20 cellular contexts compared by ENCODE assay signal in genomic region chr20:18653736-18654447, GRCh38.
DNase-seq lines count a peak whose midpoint lies in the region; ATAC-seq and TF ChIP-seq lines count a peak whose summit lies in the region.
"Had no signal": no experiment of that assay in that cellular context is flagged by ENCODE, and none has a peak within 500 bp of the region (broad histone marks: within the 10 kb centered on the region; RNA-seq: fewer than 3 reads in every experiment).

No MANE protein-coding gene starts in this region.

- H3K9me3 Mint-ChIP-seq in WTC11, result no peaks in the 10 kb centered on the region
- H3K9me3 Mint-ChIP-seq: GM23338, H9 had no signal

- POLR2A ChIA-PET in WTC11 (lab: Charles Lee), result no interaction called here

- no peak overlapping the region for H3K4me3 Mint-ChIP-seq in WTC11
- H3K4me3 Mint-ChIP-seq: CD4-positive, alpha-beta memory T cell; GM23338; H9 had no signal

- no peaks in the 10 kb centered on the region for H3K27me3 Mint-ChIP-seq in WTC11 (ENCODE audit: low read depth)
- H3K27me3 Mint-ChIP-seq: CD4-positive, alpha-beta memory T cell had no signal

- H3K27ac Mint-ChIP-seq in WTC11, result no peak overlapping the region
- H3K27ac Mint-ChIP-seq: CD4-positive, alpha-beta memory T cell; GM23338; H9 had no signal

- CTCF ChIA-PET in WTC11 (lab: Charles Lee), result interaction anchor here (1.4 kb wide), 1 partner anchor 22 kb away, joined by 3 read pairs; no protein-coding TSS in a partner anchor

- no peak for TF ChIP-seq CTCF in WTC11 (IDR thresholded peaks at IDR 0.05)

- ATAC-seq in WTC11 (no peak), HG02970 (IDR thresholded peaks at IDR 0.05; ENCODE audit: low FRiP score, unreplicated experiment) (no peak)
- ATAC-seq: GM12878, GM23338, HCT116 had no signal

- H3K4me1 Mint-ChIP-seq in WTC11, result no peaks in the 10 kb centered on the region
- H3K4me1 Mint-ChIP-seq: GM23338, H9 had no signal

- H3K36me3 Mint-ChIP-seq in WTC11, result no peaks in the 10 kb centered on the region

- DNase-seq in DMS 273 (lab: John Stamatoyannopoulos, UW; ENCODE audit: unreplicated experiment) (peak; percentile 23), DMS 273 treated with DMSO at 0.1 percent for 48 hours (lab: John Stamatoyannopoulos, UW) (no peak), WTC11 (ENCODE audit: low spot score) (no peak), foreskin melanocyte (peak; percentile 74), OCI-M2 (lab: John Stamatoyannopoulos, UW; ENCODE audit: unreplicated experiment) (no peak), NCI-H1092 (lab: John Stamatoyannopoulos, UW) (no peak)
- DNase-seq: ACHN; AML-193; BE2C; Calu3; CD4-positive, alpha-beta memory T cell; COR-L47; DMS79; EL; GDM1; H9 had no signal

TF ChIP-seq in WTC11, 78 proteins besides CTCF, POLR2A, EP300 and RAD21:
- TF ChIP-seq KAT7 (CRISPR knock-in tag; IDR thresholded peaks at IDR 0.05; ENCODE audit: borderline replicate concordance) (no peak), USF2 (CRISPR knock-in tag; IDR thresholded peaks at IDR 0.05) (0 out of 2 replicates have a peak, but pooled peaks have one; percentile 17)
- TF ChIP-seq, protein P1, sequence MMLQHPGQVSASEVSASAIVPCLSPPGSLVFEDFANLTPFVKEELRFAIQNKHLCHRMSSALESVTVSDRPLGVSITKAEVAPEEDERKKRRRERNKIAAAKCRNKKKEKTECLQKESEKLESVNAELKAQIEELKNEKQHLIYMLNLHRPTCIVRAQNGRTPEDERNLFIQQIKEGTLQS (CRISPR knock-in tag; conservative IDR thresholded peaks at IDR 0.05), result no peak
- TF ChIP-seq, protein P2, sequence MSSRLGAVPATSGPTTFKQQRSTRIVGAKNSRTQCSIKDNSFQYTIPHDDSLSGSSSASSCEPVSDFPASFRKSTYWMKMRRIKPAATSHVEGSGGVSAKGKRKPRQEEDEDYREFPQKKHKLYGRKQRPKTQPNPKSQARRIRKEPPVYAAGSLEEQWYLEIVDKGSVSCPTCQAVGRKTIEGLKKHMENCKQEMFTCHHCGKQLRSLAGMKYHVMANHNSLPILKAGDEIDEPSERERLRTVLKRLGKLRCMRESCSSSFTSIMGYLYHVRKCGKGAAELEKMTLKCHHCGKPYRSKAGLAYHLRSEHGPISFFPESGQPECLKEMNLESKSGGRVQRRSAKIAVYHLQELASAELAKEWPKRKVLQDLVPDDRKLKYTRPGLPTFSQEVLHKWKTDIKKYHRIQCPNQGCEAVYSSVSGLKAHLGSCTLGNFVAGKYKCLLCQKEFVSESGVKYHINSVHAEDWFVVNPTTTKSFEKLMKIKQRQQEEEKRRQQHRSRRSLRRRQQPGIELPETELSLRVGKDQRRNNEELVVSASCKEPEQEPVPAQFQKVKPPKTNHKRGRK (CRISPR knock-in tag; IDR thresholded peaks at IDR 0.05; ENCODE audit: borderline replicate concordance), result no peak

Comparison
In these comparisons a context has a peak if more than half of its experiments do, and no peak if none do; other contexts are left out.
1. DNase-seq: peak in DMS 273 (single experiment) and foreskin melanocyte (single experiment); none in DMS 273 treated with DMSO at 0.1 percent for 48 hours (single experiment), WTC11 (single experiment), OCI-M2 (single experiment) and NCI-H1092 (single experiment).